In the genomic region with DNA sequence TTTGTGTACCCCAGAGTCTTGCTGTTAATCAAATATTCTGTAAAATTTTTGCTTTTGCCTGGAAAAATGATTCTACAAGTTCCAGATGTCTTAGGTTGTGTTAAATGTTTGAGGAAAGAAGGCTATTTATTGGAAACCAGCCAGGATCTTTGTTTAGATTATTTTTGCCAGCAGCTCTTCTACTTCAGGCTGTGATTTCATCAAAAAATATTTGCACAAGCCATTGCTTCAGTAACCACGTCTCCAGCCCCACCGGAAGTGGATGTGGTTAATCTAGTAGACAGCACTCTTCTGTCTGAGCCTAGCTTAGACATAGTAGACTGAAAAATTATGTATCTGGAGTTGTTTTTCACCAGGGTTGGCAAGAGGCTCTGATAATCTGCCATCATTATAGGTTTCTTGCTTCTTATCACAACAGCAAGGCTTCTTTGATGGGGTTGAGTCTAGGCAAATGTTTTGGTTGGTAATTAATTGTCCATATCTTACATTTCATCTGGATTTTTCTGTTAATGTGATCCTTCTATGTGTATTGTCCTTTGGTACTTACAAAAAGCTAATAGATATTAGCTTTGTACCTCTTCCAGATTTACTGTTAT, we compare ENCODE assay signal across 9 cellular contexts. TPM values are rescaled to one million over a fixed set of nuclear protein-coding genes. Genes with fewer than 3 reads are reported as not detected.
A peak's percentile ranks its signal among the peaks of the same experiment; 100 is the strongest.
DNase-seq lines count a peak whose midpoint lies in the region; ATAC-seq and TF ChIP-seq lines count a peak whose summit lies in the region.
"Had no signal": no experiment of that assay in that cellular context is flagged by ENCODE, and none has a peak within 500 bp of the region (broad histone marks: within the 10 kb centered on the region; RNA-seq: fewer than 3 reads in every experiment).

No MANE protein-coding gene starts in this region.

- peak; percentile 63 for DNase-seq in AG08396 (ENCODE audit: low spot score)
- peak; percentile 89 for DNase-seq in OCI-LY7 (ENCODE audit: low spot score)
- DNase-seq in activated T-cell treated with anti-CD3 and anti-CD28 coated beads, Interleukin-2, amount 50 U/mL, for 48 hours: peak; percentile 63 to 64
- peak; percentile 93 for DNase-seq in glomerular visceral epithelial cell (ENCODE audit: extremely low spot score)
- DNase-seq in stimulated activated CD4-positive, alpha-beta T cell treated with anti-CD3 and anti-CD28 coated beads, TNF-alpha, amount 100 ng/mL, for 48 hours (ENCODE audit: low read depth in 3 of 3): peak; percentile 36 to 61 (median 40)
- DNase-seq in omental fat pad (ENCODE audit: low spot score): no peak

- POLR2A ChIA-PET in OCI-LY7 (lab: Charles Lee): interaction anchor here (0.6 to 4.6 kb wide), 6 partner anchors 11 to 49 kb away, joined by 3 to 58 read pairs (median 4); partner anchors contain the start of genes KCTD16 and YIPF5

- peaks cover 4% of the 10 kb centered on the region; the same call in 1 of the 2 replicates for H3K9me3 ChIP-seq in OCI-LY7 (ENCODE audit: low read length)
- H3K9me3 ChIP-seq: thoracic aorta had no signal

- peak overlapping the region; percentile 87 for H2AFZ ChIP-seq in OCI-LY7 (ENCODE audit: low read length)

- H3K9me2 ChIP-seq in OCI-LY7 (ENCODE audit: insufficient read depth, low read length): no peaks in the 10 kb centered on the region

- intact Hi-C loops in OCI-LY7 (cut with micrococcal nuclease; ENCODE audit: unreplicated experiment): loop anchor here (10.0 kb wide), 2 partner anchors 1183 to 1263 kb away; no protein-coding TSS in a partner anchor

- peak overlapping the region; percentile 61 for H3K27ac ChIP-seq in OCI-LY7 (ENCODE audit: low read depth, low read length, poor library complexity, severe bottlenecking)
- H3K27ac ChIP-seq: thoracic aorta had no signal

- TF ChIP-seq CTCF in OCI-LY7 (conservative IDR thresholded peaks at IDR 0.05; ENCODE audit: low read length) (no peak), omental fat pad (IDR thresholded peaks at IDR 0.05) (no peak)

- no peaks in the 10 kb centered on the region for H3K36me3 ChIP-seq in OCI-LY7 (ENCODE audit: insufficient read depth, low read length)
- H3K36me3 ChIP-seq: thoracic aorta had no signal

- H3K4me2 ChIP-seq in OCI-LY7 (ENCODE audit: low read length): peak overlapping the region; percentile 59

- peak overlapping the region; percentile 38 for H3K4me3 ChIP-seq in OCI-LY7 (ENCODE audit: low read depth, low read length, poor library complexity, severe bottlenecking)
- H3K4me3 ChIP-seq: thoracic aorta had no signal

- peak; percentile 56 for ATAC-seq in GM18873 (IDR thresholded peaks at IDR 0.05; ENCODE audit: low FRiP score, unreplicated experiment)
- peak; percentile 83 for ATAC-seq in HG03139 (IDR thresholded peaks at IDR 0.05; ENCODE audit: unreplicated experiment)
- ATAC-seq in omental fat pad (ENCODE audit: low FRiP score): no peak

- no peaks in the 10 kb centered on the region for H3K79me2 ChIP-seq in OCI-LY7 (ENCODE audit: insufficient read depth, low read depth, low read length)

- H4K20me1 ChIP-seq in OCI-LY7 (ENCODE audit: insufficient read depth, low read length): no peaks in the 10 kb centered on the region

- CTCF ChIA-PET in OCI-LY7 (lab: Charles Lee; ENCODE audit: unreplicated experiment): interaction anchor here (1.5 kb wide), 1 partner anchor 17 kb away, joined by 6 read pairs; the partner anchor contains the start of gene KCTD16

- no TSS peak for BruUV-seq in OCI-LY7 (replicated peaks; lab: Mats Ljungman, UMichigan)

- peaks cover 31% of the 10 kb centered on the region for H3K4me1 ChIP-seq in OCI-LY7 (ENCODE audit: insufficient read depth, low read length, poor library complexity, severe bottlenecking)

RNA-seq across cellular contexts. Expression of gene KCTD16, which starts 17.1 kb away (rescaled TPM):
- total RNA-seq in OCI-LY7 (2014; rRNA removed; shearing (Covaris generic)): 0.18 and 0.19 TPM in 2 replicates
- total RNA-seq in OCI-LY7 (2022) (0.28 and 0.32 TPM in 2 replicates), omental fat pad (under 1 TPM in 3 of 4 donors, not detected in 1; 0.09 to 0.19 (median 0.16) TPM)

RNA-seq across cellular contexts. Expression of gene YIPF5, which starts 17.3 kb away (rescaled TPM):
- total RNA-seq in OCI-LY7 (2014; rRNA removed; shearing (Covaris generic)): 8.8 and 11.9 TPM in 2 replicates
- total RNA-seq in OCI-LY7 (2022): 23.1 and 24.3 TPM in 2 replicates
- total RNA-seq in omental fat pad: 10 to 100 TPM; 30.5 to 45.7 (median 44.7) TPM
